Comparison of ENCODE assay signal across 27 cellular contexts in the genomic region with DNA sequence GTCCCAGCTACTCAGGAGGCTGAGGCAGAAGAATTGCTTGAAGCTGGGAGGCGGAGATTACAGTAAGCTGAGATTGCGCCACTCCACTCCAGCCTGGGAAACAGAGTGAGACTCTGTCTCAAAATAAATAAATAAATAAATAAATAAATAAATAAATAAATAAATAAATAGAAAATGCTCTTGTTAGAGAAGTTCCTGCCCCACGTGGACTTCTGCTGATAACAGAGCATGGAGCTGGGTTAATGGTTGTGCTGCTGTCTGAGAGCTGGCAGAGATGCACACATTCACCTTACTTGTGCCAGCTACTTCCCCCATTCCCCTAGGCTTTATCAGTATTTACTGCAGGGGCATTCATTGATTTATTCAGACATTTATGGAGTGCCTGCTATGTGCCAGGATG.
"Had no signal": no experiment of that assay in that cellular context is flagged by ENCODE, and none has a peak within 500 bp of the region (broad histone marks: within the 10 kb centered on the region; RNA-seq: fewer than 3 reads in every experiment).

No MANE protein-coding gene starts in this region.

- H3K4me1 ChIP-seq: parathyroid adenoma, psoas muscle, right lobe of liver, sigmoid colon, stomach, tibial artery, transverse colon, upper lobe of right lung, uterus had no signal

- DNase-seq: naive thymus-derived CD4-positive, alpha-beta T cell; natural killer cell; nucleus accumbens; posterior cingulate gyrus; psoas muscle; right cardiac atrium; right lobe of liver; sigmoid colon; small intestine; stimulated activated CD4-positive, alpha-beta T cell treated with anti-CD3 and anti-CD28 coated beads, Interleukin-15, amount 100 ng/mL, for 24 hours; stimulated activated CD4-positive, alpha-beta T cell treated with anti-CD3 and anti-CD28 coated beads, Interleukin-2, amount 100 ng/mL, for 24 hours; stimulated activated CD4-positive, alpha-beta T cell treated with anti-CD3 and anti-CD28 coated beads, Interleukin-2, amount 100 ng/mL, for 48 hours; stimulated activated CD4-positive, alpha-beta T cell treated with anti-CD3 and anti-CD28 coated beads, Interleukin-4, amount 100 ng/mL, for 24 hours; stimulated activated naive B cell treated with anti-CD40 and anti-IgM and Interleukin-4, amounts not matched to agents 10 μg/mL and 1 μg/mL and 100 μg/mL, for 72 hours; stimulated activated naive CD4-positive, alpha-beta T cell treated with Interleukin-2 at 50 U/mL for 16 hours; stomach; tibial artery; transverse colon; upper lobe of right lung; uterus had no signal

- H3K27ac ChIP-seq: neutrophil, parathyroid adenoma, psoas muscle, right lobe of liver, sigmoid colon, stomach, tibial artery, transverse colon, upper lobe of right lung, uterus had no signal

- H3K27me3 ChIP-seq: right lobe of liver, sigmoid colon, uterus had no signal

- FAIRE-seq: small intestine had no signal

- H2AFZ ChIP-seq: parathyroid adenoma had no signal

- H3K27ac Mint-ChIP-seq: naive thymus-derived CD4-positive, alpha-beta T cell; natural killer cell; nephron; progenitor cell of endocrine pancreas; stimulated activated effector memory CD8-positive, alpha-beta T cell treated with anti-CD3 and anti-CD28 coated beads, Interleukin-12 subunit alpha, Interleukin-12 subunit beta, amount 100 ng/mL, for 72 hours; stimulated activated naive B cell treated with anti-CD40 and anti-IgM and Interleukin-4, amounts not matched to agents 10 μg/mL and 1 μg/mL and 100 μg/mL, for 72 hours; stimulated activated naive CD8-positive, alpha-beta T cell treated with anti-CD3 and anti-CD28 coated beads, Interleukin-15, Interleukin-2, amounts not matched to agents 100 ng/mL and 50 ng/mL, for 24 hours; type B pancreatic cell had no signal

- ATAC-seq: naive thymus-derived CD4-positive, alpha-beta T cell; natural killer cell; psoas muscle; right cardiac atrium; right lobe of liver; stimulated activated effector memory CD8-positive, alpha-beta T cell treated with anti-CD3 and anti-CD28 coated beads, Interleukin-12 subunit alpha, Interleukin-12 subunit beta, amount 100 ng/mL, for 72 hours; stimulated activated naive B cell treated with anti-CD40 and anti-IgM and Interleukin-4, amounts not matched to agents 10 μg/mL and 1 μg/mL and 100 μg/mL, for 72 hours; upper lobe of right lung had no signal

- H3K9ac ChIP-seq: parathyroid adenoma had no signal

- H3K36me3 ChIP-seq: neutrophil, right lobe of liver, sigmoid colon, stomach, tibial artery, transverse colon, upper lobe of right lung, uterus had no signal

- H3K4me1 Mint-ChIP-seq: naive thymus-derived CD4-positive, alpha-beta T cell; natural killer cell; nephron; stimulated activated effector memory CD8-positive, alpha-beta T cell treated with anti-CD3 and anti-CD28 coated beads, Interleukin-12 subunit alpha, Interleukin-12 subunit beta, amount 100 ng/mL, for 72 hours; stimulated activated naive B cell treated with anti-CD40 and anti-IgM and Interleukin-4, amounts not matched to agents 10 μg/mL and 1 μg/mL and 100 μg/mL, for 72 hours had no signal

- H3K79me2 ChIP-seq: parathyroid adenoma had no signal

- H3K9me3 Mint-ChIP-seq: natural killer cell; nephron; stimulated activated effector memory CD8-positive, alpha-beta T cell treated with anti-CD3 and anti-CD28 coated beads, Interleukin-12 subunit alpha, Interleukin-12 subunit beta, amount 100 ng/mL, for 72 hours; stimulated activated naive CD8-positive, alpha-beta T cell treated with anti-CD3 and anti-CD28 coated beads, Interleukin-15, Interleukin-2, amounts not matched to agents 100 ng/mL and 50 ng/mL, for 24 hours; type B pancreatic cell had no signal

- H3K36me3 Mint-ChIP-seq: naive thymus-derived CD4-positive, alpha-beta T cell; natural killer cell; stimulated activated effector memory CD8-positive, alpha-beta T cell treated with anti-CD3 and anti-CD28 coated beads, Interleukin-12 subunit alpha, Interleukin-12 subunit beta, amount 100 ng/mL, for 72 hours; stimulated activated naive B cell treated with anti-CD40 and anti-IgM and Interleukin-4, amounts not matched to agents 10 μg/mL and 1 μg/mL and 100 μg/mL, for 72 hours; type B pancreatic cell had no signal

- H3K4me3 Mint-ChIP-seq: naive thymus-derived CD4-positive, alpha-beta T cell; natural killer cell; nephron; stimulated activated effector memory CD8-positive, alpha-beta T cell treated with anti-CD3 and anti-CD28 coated beads, Interleukin-12 subunit alpha, Interleukin-12 subunit beta, amount 100 ng/mL, for 72 hours; stimulated activated naive B cell treated with anti-CD40 and anti-IgM and Interleukin-4, amounts not matched to agents 10 μg/mL and 1 μg/mL and 100 μg/mL, for 72 hours; stimulated activated naive CD8-positive, alpha-beta T cell treated with anti-CD3 and anti-CD28 coated beads, Interleukin-15, Interleukin-2, amounts not matched to agents 100 ng/mL and 50 ng/mL, for 24 hours; type B pancreatic cell had no signal

- H3K9me3 ChIP-seq: neutrophil, psoas muscle, right lobe of liver, sigmoid colon, stomach, tibial artery, transverse colon, upper lobe of right lung, uterus had no signal

- H3K4me3 ChIP-seq: psoas muscle, right lobe of liver, sigmoid colon, stomach, tibial artery, transverse colon, upper lobe of right lung, uterus had no signal
